17 cellular contexts compared by ENCODE assay signal in genomic region chr11:25094085-25094802, GRCh38.
DNase-seq lines count a peak whose midpoint lies in the region; ATAC-seq and TF ChIP-seq lines count a peak whose summit lies in the region.
"Had no signal": no experiment of that assay in that cellular context is flagged by ENCODE, and none has a peak within 500 bp of the region (broad histone marks: within the 10 kb centered on the region; RNA-seq: fewer than 3 reads in every experiment).

No MANE protein-coding gene starts in this region.

- no peaks in the 10 kb centered on the region for H3K27me3 Mint-ChIP-seq in CD14-positive monocyte (ENCODE audit: low read depth in 3 of 3)

- H3K36me3 ChIP-seq in RWPE2 (ENCODE audit: low read depth), result no peaks in the 10 kb centered on the region
- H3K36me3 ChIP-seq in liver (ENCODE audit: control insufficient read depth in 4 of 4, insufficient read depth in 3 of 4, low read depth in 1 of 4, low read length in 3 of 4), result no peaks in the 10 kb centered on the region
- H3K36me3 ChIP-seq in spleen, result no peaks in the 10 kb centered on the region
- no peaks in the 10 kb centered on the region for H3K36me3 ChIP-seq in tibial artery
- H3K36me3 ChIP-seq: BLaER1 treated with 17β-estradiol and CSF1 and Interleukin-3, amounts not matched to agents 10 nM and 100 nM had no signal

- TF ChIP-seq RAD21 in liver (IDR thresholded peaks at IDR 0.05), result peak; percentile 6 to 13

- H3K4me3 Mint-ChIP-seq in CD14-positive monocyte, result no peak overlapping the region

- H3K27me3 ChIP-seq in RWPE2 (ENCODE audit: insufficient read depth, poor library complexity, severe bottlenecking) (no peaks in the 10 kb centered on the region), liver (ENCODE audit: control insufficient read depth in 4 of 4, insufficient read depth in 4 of 4, low read length in 3 of 4) (no peaks in the 10 kb centered on the region), spleen (replicated peaks in 1 of 7) (no peaks in the 10 kb centered on the region), tibial artery (no peaks in the 10 kb centered on the region)
- H3K27me3 ChIP-seq: BLaER1 treated with 17β-estradiol and CSF1 and Interleukin-3, amounts not matched to agents 10 nM and 100 nM had no signal

- WGBS in liver, result 78% methylated on average over 6 of the region's 6 CpGs
- 80 to 91% (median 87%) methylated on average over 3 to 6 of the region's 6 CpGs for WGBS in spleen, 5 donors

- no peak overlapping the region for H3K9ac ChIP-seq in liver (ENCODE audit: low read depth in 1 of 2, low read length in 2 of 2)
- H3K9ac ChIP-seq: BLaER1 treated with 17β-estradiol and CSF1 and Interleukin-3, amounts not matched to agents 10 nM and 100 nM had no signal

- no peaks in the 10 kb centered on the region for H3K36me3 Mint-ChIP-seq in CD14-positive monocyte

- intact Hi-C loops in CD14-positive monocyte (cut with micrococcal nuclease), result no loop called here
- intact Hi-C loops in spleen (cut with DNase I; ENCODE audit: low total_unique reads), result no loop called here
- intact Hi-C loops in tibial artery (cut with DNase I; ENCODE audit: low total_unique reads), result no loop called here

- ATAC-seq in RWPE2 (ENCODE audit: low read depth), result no peak
- ATAC-seq: A549, HCT116, Panc1 had no signal

- no peak for TF ChIP-seq POLR2A in spleen (IDR thresholded peaks at IDR 0.05)

- no peak for TF ChIP-seq CTCF in CD14-positive monocyte (IDR thresholded peaks at IDR 0.05)
- no peak for TF ChIP-seq CTCF in RWPE2 (IDR thresholded peaks at IDR 0.05; ENCODE audit: poor library complexity, severe bottlenecking)
- TF ChIP-seq CTCF in liver (IDR thresholded peaks at IDR 0.05; ENCODE audit: low read depth, low read length, missing input control), result no peak
- no peak for TF ChIP-seq CTCF in spleen (IDR thresholded peaks at IDR 0.05 in 8 of 11, conservative IDR thresholded peaks at IDR 0.05 in 3 of 11)
- no peak for TF ChIP-seq CTCF in tibial artery (IDR thresholded peaks at IDR 0.05)

- H3K9me3 ChIP-seq in RWPE2 (ENCODE audit: severe bottlenecking) (no peaks in the 10 kb centered on the region), liver (ENCODE audit: control insufficient read depth in 4 of 4, low read length in 3 of 4) (no peaks in the 10 kb centered on the region), spleen (peaks cover 0 to 3% (median 0%) of the 10 kb centered on the region in 8 donors), tibial artery (no peaks in the 10 kb centered on the region)
- H3K9me3 ChIP-seq: A549; BLaER1 treated with 17β-estradiol and CSF1 and Interleukin-3, amounts not matched to agents 10 nM and 100 nM had no signal

- no peaks in the 10 kb centered on the region for H3K4me1 ChIP-seq in RWPE2 (ENCODE audit: insufficient read depth, poor library complexity, severe bottlenecking)
- peaks cover 0 to 10% (median 2%) of the 10 kb centered on the region in 4 donors for H3K4me1 ChIP-seq in liver (ENCODE audit: control insufficient read depth in 4 of 4, insufficient read depth in 4 of 4, low read length in 3 of 4)
- no peaks in the 10 kb centered on the region for H3K4me1 ChIP-seq in spleen
- H3K4me1 ChIP-seq in tibial artery, result no peaks in the 10 kb centered on the region
- H3K4me1 ChIP-seq: A549; BLaER1 treated with 17β-estradiol and CSF1 and Interleukin-3, amounts not matched to agents 10 nM and 100 nM had no signal

- peak; percentile 42 for DNase-seq in CD14-positive monocyte (ENCODE audit: low spot score)
- DNase-seq in RWPE2 (ENCODE audit: low spot score), result peak; percentile 45
- peak; percentile 61 for DNase-seq in spleen
- no peak for DNase-seq in activated gamma-delta T cell treated with Interleukin-2 at 50 U/mL for 16 hours
- DNase-seq in tibial artery, result no peak
- no peak for DNase-seq in DMS79 (lab: John Stamatoyannopoulos, UW)
- DNase-seq: DND-41, KG1, NCI-H1436 treated with DMSO at 0.1 percent for 48 hours, NCI-H2029 treated with DMSO at 0.1 percent for 48 hours, NCI-H510A, SHP77 had no signal

- H3K27ac ChIP-seq in RWPE2 (ENCODE audit: poor library complexity, severe bottlenecking), result no peak overlapping the region
- H3K27ac ChIP-seq in liver (ENCODE audit: low read depth in 1 of 2, low read length in 2 of 2), result peak overlapping the region in 1 of 2 donors; percentile 46
- no peak overlapping the region for H3K27ac ChIP-seq in spleen
- no peak overlapping the region for H3K27ac ChIP-seq in tibial artery
- H3K27ac ChIP-seq: A549; BLaER1 treated with 17β-estradiol and CSF1 and Interleukin-3, amounts not matched to agents 10 nM and 100 nM had no signal

- H3K4me3 ChIP-seq in RWPE2 (ENCODE audit: severe bottlenecking) (no peak overlapping the region), liver (ENCODE audit: low read depth in 1 of 3, low read length in 3 of 3) (no peak overlapping the region), spleen (no peak overlapping the region), tibial artery (no peak overlapping the region)
- H3K4me3 ChIP-seq: A549; BLaER1 treated with 17β-estradiol and CSF1 and Interleukin-3, amounts not matched to agents 10 nM and 100 nM had no signal

- no peaks in the 10 kb centered on the region for H3K4me1 Mint-ChIP-seq in CD14-positive monocyte

- H3K9me3 Mint-ChIP-seq in CD14-positive monocyte, result peaks cover 0 to 4% (median 0%) of the 10 kb centered on the region in 7 donors

- no peak overlapping the region for H3K27ac Mint-ChIP-seq in CD14-positive monocyte

TF ChIP-seq in liver, 16 proteins besides CTCF, POLR2A, EP300 and RAD21:
- TF ChIP-seq EGR1 (IDR thresholded peaks at IDR 0.05; ENCODE audit: low read depth in 2 of 2) (no peak), TAF1 (conservative IDR thresholded peaks at IDR 0.05) (no peak), FOXA1 (IDR thresholded peaks at IDR 0.05) (no peak), MAX (IDR thresholded peaks at IDR 0.05) (no peak), SP1 (IDR thresholded peaks at IDR 0.05) (peak; percentile 56), HNF4G (IDR thresholded peaks at IDR 0.05) (peak; percentile 31), ZBTB33 (IDR thresholded peaks at IDR 0.05) (peak; percentile 29), JUND (IDR thresholded peaks at IDR 0.05) (no peak), REST (IDR thresholded peaks at IDR 0.05) (no peak), GABPA (IDR thresholded peaks at IDR 0.05 in 1 of 2, conservative IDR thresholded peaks at IDR 0.05 in 1 of 2) (no peak), YY1 (IDR thresholded peaks at IDR 0.05) (peak; percentile 40), NR2F2 (IDR thresholded peaks at IDR 0.05) (no peak), RXRA (IDR thresholded peaks at IDR 0.05) (peak in 1 of 2 donors; percentile 47), HNF4A (conservative IDR thresholded peaks at IDR 0.05) (peak; percentile 74 to 84), FOXA2 (IDR thresholded peaks at IDR 0.05) (no peak), ATF3 (IDR thresholded peaks at IDR 0.05) (no peak)

Comparison
In these comparisons a context has a peak if more than half of its experiments do, and no peak if none do; other contexts are left out.
1. DNase-seq: peak in CD14-positive monocyte (single experiment), RWPE2 (single experiment) and spleen (single experiment); none in activated gamma-delta T cell treated with Interleukin-2 at 50 U/mL for 16 hours (single experiment), tibial artery (0 of 2) and DMS79 (single experiment).